Comparison of ENCODE assay signal across 21 cellular contexts in the genomic region with DNA sequence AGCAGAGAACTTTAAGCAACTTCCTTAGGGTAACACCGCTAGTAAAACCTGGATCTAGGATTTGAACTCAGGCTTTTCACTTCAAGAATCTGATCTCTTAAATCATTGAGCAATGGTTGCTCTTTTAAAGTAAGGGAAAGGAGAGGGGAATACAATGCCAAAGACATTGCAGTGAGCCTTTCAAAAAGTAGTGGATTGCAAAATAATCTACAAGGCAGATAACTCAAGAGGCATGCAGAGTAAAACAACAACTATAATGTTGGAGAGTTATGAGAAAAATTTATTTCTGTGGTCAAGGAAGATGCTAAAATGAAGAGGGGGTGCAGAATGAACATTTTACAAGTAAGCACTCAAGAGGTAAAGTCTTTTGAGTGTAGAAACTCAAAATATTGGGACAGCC.
A peak's percentile ranks its signal among the peaks of the same experiment; 100 is the strongest.
DNase-seq lines count a peak whose midpoint lies in the region; ATAC-seq and TF ChIP-seq lines count a peak whose summit lies in the region.
"Had no signal": no experiment of that assay in that cellular context is flagged by ENCODE, and none has a peak within 500 bp of the region (broad histone marks: within the 10 kb centered on the region; RNA-seq: fewer than 3 reads in every experiment).

No MANE protein-coding gene starts in this region.

- TF ChIP-seq EP300 in neural cell (conservative IDR thresholded peaks at IDR 0.05; ENCODE audit: poor library complexity, severe bottlenecking) = no peak

- H3K36me3 ChIP-seq in breast epithelium (no peaks in the 10 kb centered on the region), neural cell (ENCODE audit: insufficient read depth, low read length) (no peaks in the 10 kb centered on the region)

- no peaks in the 10 kb centered on the region for H3K4me1 ChIP-seq in breast epithelium
- H3K4me1 ChIP-seq: Caco-2 had no signal

- H3K27me3 Mint-ChIP-seq in MCF 10A (ENCODE audit: insufficient read depth, unreplicated experiment) = no peaks in the 10 kb centered on the region
- no peaks in the 10 kb centered on the region for H3K27me3 Mint-ChIP-seq in stimulated activated naive CD8-positive, alpha-beta T cell treated with anti-CD3 and anti-CD28 coated beads, Interleukin-15, amount 100 ng/mL, for 72 hours
- H3K27me3 Mint-ChIP-seq: CD4-positive, alpha-beta T cell had no signal

- H3K27me3 ChIP-seq in breast epithelium = no peaks in the 10 kb centered on the region
- no peaks in the 10 kb centered on the region for H3K27me3 ChIP-seq in neural cell (ENCODE audit: insufficient read depth, low read depth, low read length)

- CTCF ChIA-PET in MCF 10A (lab: Yijun Ruan, JAX) = no interaction called here

- H3K36me3 Mint-ChIP-seq in MCF 10A (ENCODE audit: insufficient read depth, unreplicated experiment) = peaks cover under 1% of the 10 kb centered on the region

- H3K4me3 Mint-ChIP-seq in MCF 10A (ENCODE audit: unreplicated experiment) = no peak overlapping the region
- H3K4me3 Mint-ChIP-seq in stimulated activated naive CD8-positive, alpha-beta T cell treated with anti-CD3 and anti-CD28 coated beads, Interleukin-15, amount 100 ng/mL, for 72 hours = no peak overlapping the region
- H3K4me3 Mint-ChIP-seq: CD4-positive, alpha-beta T cell; HFFc6 had no signal

- DNase-seq in MCF 10A (ENCODE audit: unreplicated experiment) (peak; percentile 9), breast epithelium (ENCODE audit: low spot score in 2 of 2) (no peak), fibroblast of peridontal ligament (ENCODE audit: extremely low read depth) (peak; percentile 35), NCI-H510A treated with DMSO at 0.1 percent for 48 hours (lab: John Stamatoyannopoulos, UW) (no peak)
- no peak for DNase-seq in stimulated activated naive CD8-positive, alpha-beta T cell treated with anti-CD3 and anti-CD28 coated beads, Interleukin-15, amount 100 ng/mL, for 72 hours
- DNase-seq: AML-193; Caco-2; CD4-positive, alpha-beta T cell; DMS153; DMS79; GDM1; GOT3; H7; HFFc6 had no signal

- intact Hi-C loops in MCF 10A (cut with micrococcal nuclease) (no loop called here), breast epithelium (cut with DNase I; ENCODE audit: low total_unique reads) (no loop called here)

- TF ChIP-seq CTCF in MCF 10A (IDR thresholded peaks at IDR 0.05; ENCODE audit: unreplicated experiment) (no peak), breast epithelium (IDR thresholded peaks at IDR 0.05) (no peak), neural cell (IDR thresholded peaks at IDR 0.05; ENCODE audit: poor library complexity, severe bottlenecking) (no peak)

- no peak overlapping the region for H3K4me3 ChIP-seq in breast epithelium
- no peak overlapping the region for H3K4me3 ChIP-seq in neural cell (ENCODE audit: low read length)
- H3K4me3 ChIP-seq: A549 had no signal

- no peaks in the 10 kb centered on the region for H3K79me2 ChIP-seq in neural cell (replicated peaks; ENCODE audit: insufficient read depth, low read length)

- BruUV-seq in MCF 10A (replicated peaks; lab: Mats Ljungman, UMichigan) = no TSS peak

- no peak overlapping the region for H2AFZ ChIP-seq in neural cell (ENCODE audit: low read depth, low read length)

- no peak overlapping the region for H3K9ac ChIP-seq in neural cell (ENCODE audit: low read length)

- TF ChIP-seq RAD21 in neural cell (conservative IDR thresholded peaks at IDR 0.05) = no peak

- no peaks in the 10 kb centered on the region for H3K9me3 Mint-ChIP-seq in MCF 10A (ENCODE audit: unreplicated experiment)
- peaks cover 3 to 6% of the 10 kb centered on the region in 2 donors for H3K9me3 Mint-ChIP-seq in stimulated activated naive CD8-positive, alpha-beta T cell treated with anti-CD3 and anti-CD28 coated beads, Interleukin-15, amount 100 ng/mL, for 72 hours

- no peak overlapping the region for H3K27ac Mint-ChIP-seq in MCF 10A (ENCODE audit: low read depth, unreplicated experiment)
- no peak overlapping the region for H3K27ac Mint-ChIP-seq in stimulated activated naive CD8-positive, alpha-beta T cell treated with anti-CD3 and anti-CD28 coated beads, Interleukin-15, amount 100 ng/mL, for 72 hours
- H3K27ac Mint-ChIP-seq: CD4-positive, alpha-beta T cell; HFFc6 had no signal

- H3F3A ChIP-seq in neural cell (ENCODE audit: insufficient read depth, low read length, poor library complexity, severe bottlenecking) = no peaks in the 10 kb centered on the region

- no peaks in the 10 kb centered on the region for H4K20me1 ChIP-seq in neural cell (ENCODE audit: insufficient read depth)

- H3K9me3 ChIP-seq in breast epithelium (no peaks in the 10 kb centered on the region), neural cell (ENCODE audit: low read length) (no peaks in the 10 kb centered on the region)
- H3K9me3 ChIP-seq: A549, Caco-2 had no signal

- no peak for ATAC-seq in stimulated activated naive CD8-positive, alpha-beta T cell treated with anti-CD3 and anti-CD28 coated beads, Interleukin-15, amount 100 ng/mL, for 72 hours
- ATAC-seq in GM18868 (IDR thresholded peaks at IDR 0.05; ENCODE audit: unreplicated experiment) = no peak
- ATAC-seq: A549, HCT116 had no signal

- no peaks in the 10 kb centered on the region for H3K4me1 Mint-ChIP-seq in MCF 10A (ENCODE audit: insufficient read depth, unreplicated experiment)
- no peaks in the 10 kb centered on the region for H3K4me1 Mint-ChIP-seq in stimulated activated naive CD8-positive, alpha-beta T cell treated with anti-CD3 and anti-CD28 coated beads, Interleukin-15, amount 100 ng/mL, for 72 hours

- H3K9me2 ChIP-seq in neural cell (ENCODE audit: insufficient read depth, low read length) = no peaks in the 10 kb centered on the region

- no peak overlapping the region for H3K27ac ChIP-seq in breast epithelium
- H3K27ac ChIP-seq in neural cell (ENCODE audit: low read length) = peak overlapping the region; percentile 20
- H3K27ac ChIP-seq: 22Rv1, A549, C4-2B, HL-60 had no signal

- POLR2A ChIA-PET in MCF 10A (lab: Yijun Ruan, JAX) = no interaction called here

- no peak for TF ChIP-seq POLR2A in breast epithelium (IDR thresholded peaks at IDR 0.05)

- no peak overlapping the region for H3K4me2 ChIP-seq in neural cell (ENCODE audit: low read length)
- H3K4me2 ChIP-seq: A549 had no signal

TF ChIP-seq in neural cell, 6 proteins besides CTCF, POLR2A, EP300 and RAD21:
- no peak for TF ChIP-seq SMC3 (conservative IDR thresholded peaks at IDR 0.05; ENCODE audit: poor library complexity)
- TF ChIP-seq POLR2AphosphoS5 (IDR thresholded peaks at IDR 0.05) = no peak
- TF ChIP-seq MXI1 (conservative IDR thresholded peaks at IDR 0.05; ENCODE audit: poor library complexity, severe bottlenecking) = no peak
- no peak for TF ChIP-seq TAF1 (IDR thresholded peaks at IDR 0.05; ENCODE audit: low read depth)
- TF ChIP-seq, protein P1, sequence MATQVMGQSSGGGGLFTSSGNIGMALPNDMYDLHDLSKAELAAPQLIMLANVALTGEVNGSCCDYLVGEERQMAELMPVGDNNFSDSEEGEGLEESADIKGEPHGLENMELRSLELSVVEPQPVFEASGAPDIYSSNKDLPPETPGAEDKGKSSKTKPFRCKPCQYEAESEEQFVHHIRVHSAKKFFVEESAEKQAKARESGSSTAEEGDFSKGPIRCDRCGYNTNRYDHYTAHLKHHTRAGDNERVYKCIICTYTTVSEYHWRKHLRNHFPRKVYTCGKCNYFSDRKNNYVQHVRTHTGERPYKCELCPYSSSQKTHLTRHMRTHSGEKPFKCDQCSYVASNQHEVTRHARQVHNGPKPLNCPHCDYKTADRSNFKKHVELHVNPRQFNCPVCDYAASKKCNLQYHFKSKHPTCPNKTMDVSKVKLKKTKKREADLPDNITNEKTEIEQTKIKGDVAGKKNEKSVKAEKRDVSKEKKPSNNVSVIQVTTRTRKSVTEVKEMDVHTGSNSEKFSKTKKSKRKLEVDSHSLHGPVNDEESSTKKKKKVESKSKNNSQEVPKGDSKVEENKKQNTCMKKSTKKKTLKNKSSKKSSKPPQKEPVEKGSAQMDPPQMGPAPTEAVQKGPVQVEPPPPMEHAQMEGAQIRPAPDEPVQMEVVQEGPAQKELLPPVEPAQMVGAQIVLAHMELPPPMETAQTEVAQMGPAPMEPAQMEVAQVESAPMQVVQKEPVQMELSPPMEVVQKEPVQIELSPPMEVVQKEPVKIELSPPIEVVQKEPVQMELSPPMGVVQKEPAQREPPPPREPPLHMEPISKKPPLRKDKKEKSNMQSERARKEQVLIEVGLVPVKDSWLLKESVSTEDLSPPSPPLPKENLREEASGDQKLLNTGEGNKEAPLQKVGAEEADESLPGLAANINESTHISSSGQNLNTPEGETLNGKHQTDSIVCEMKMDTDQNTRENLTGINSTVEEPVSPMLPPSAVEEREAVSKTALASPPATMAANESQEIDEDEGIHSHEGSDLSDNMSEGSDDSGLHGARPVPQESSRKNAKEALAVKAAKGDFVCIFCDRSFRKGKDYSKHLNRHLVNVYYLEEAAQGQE (IDR thresholded peaks at IDR 0.05; ENCODE audit: borderline replicate concordance) = no peak
- TF ChIP-seq EZH2 (IDR thresholded peaks at IDR 0.05; ENCODE audit: borderline replicate concordance, insufficient read depth, low read length, poor library complexity, severe bottlenecking) = no peak

Comparison
In these comparisons a context has a peak if more than half of its experiments do, and no peak if none do; other contexts are left out.
1. DNase-seq: peak in MCF 10A (single experiment) and fibroblast of peridontal ligament (single experiment); none in breast epithelium (0 of 2), stimulated activated naive CD8-positive, alpha-beta T cell treated with anti-CD3 and anti-CD28 coated beads, Interleukin-15, amount 100 ng/mL, for 72 hours (0 of 2) and NCI-H510A treated with DMSO at 0.1 percent for 48 hours (single experiment).